Comparison of ENCODE assay signal across 1 cellular context in genomic region chr7:32490127-32490796, GRCh38.
TF ChIP-seq lines count a peak whose summit lies in the region.

Gene LSM5 (minus strand): TSS chr7:32490380. CDS start chr7:32490365, 15 bp downstream.

TF ChIP-seq in HepG2, 621 proteins besides CTCF, POLR2A, EP300 and RAD21 (continued from another document and continues in another):
- TF ChIP-seq ZNF850 (CRISPR knock-in tag; conservative IDR thresholded peaks at IDR 0.05) (peak; percentile 91; the same call in 1 of the 2 replicates), ZNF33A (CRISPR knock-in tag; IDR thresholded peaks at IDR 0.05; ENCODE audit: borderline replicate concordance) (no peak), HMG20A (CRISPR knock-in tag; IDR thresholded peaks at IDR 0.05; ENCODE audit: borderline replicate concordance) (no peak), RFX5 (IDR thresholded peaks at IDR 0.05; ENCODE audit: low read depth, low read length) (0 out of 2 replicates have a peak, but pooled peaks have one; percentile 14), TCF7 (IDR thresholded peaks at IDR 0.05; ENCODE audit: low read depth) (no peak), YY1 (IDR thresholded peaks at IDR 0.05; ENCODE audit: insufficient read depth, insufficient replicate concordance, low read depth, low read length) (peak; percentile 94), CBX2 (IDR thresholded peaks at IDR 0.05; ENCODE audit: low read depth, low read length) (no peak), CBX2 (CRISPR knock-in tag; IDR thresholded peaks at IDR 0.05; ENCODE audit: low read depth) (peak; percentile 60; the same call in 1 of the 2 replicates), KAT7 (CRISPR knock-in tag; IDR thresholded peaks at IDR 0.05; ENCODE audit: borderline replicate concordance) (peak; percentile 96), BHLHE40 (IDR thresholded peaks at IDR 0.05; ENCODE audit: low read length) (no peak), PAWR (CRISPR knock-in tag; IDR thresholded peaks at IDR 0.05; ENCODE audit: borderline replicate concordance) (no peak), FOSL2 (CRISPR knock-in tag; IDR thresholded peaks at IDR 0.05) (no peak; the same call in none of the 2 replicates), FOSL1 (CRISPR knock-in tag; IDR thresholded peaks at IDR 0.05; ENCODE audit: borderline replicate concordance) (no peak), E2F5 (CRISPR knock-in tag; conservative IDR thresholded peaks at IDR 0.05) (peak; percentile 98), MEF2D (CRISPR knock-in tag; IDR thresholded peaks at IDR 0.05) (peak; percentile 80; the same call in 1 of the 2 replicates), SMAD1 (CRISPR knock-in tag; IDR thresholded peaks at IDR 0.05; ENCODE audit: borderline replicate concordance, low read depth) (no peak), ZSCAN22 (CRISPR knock-in tag; IDR thresholded peaks at IDR 0.05) (no peak), POLR2G (IDR thresholded peaks at IDR 0.05; ENCODE audit: low read depth, low read length) (peak; percentile 90), TEAD3 (CRISPR knock-in tag; optimal IDR thresholded peaks at IDR 0.05; ENCODE audit: borderline replicate concordance) (peak; percentile 79), ESRRA (CRISPR knock-in tag; IDR thresholded peaks at IDR 0.05; ENCODE audit: low read depth) (peak; percentile 77; the same call in 1 of the 2 replicates), ZNF382 (CRISPR knock-in tag; IDR thresholded peaks at IDR 0.05; ENCODE audit: borderline replicate concordance) (no peak), KLF16 (CRISPR knock-in tag; IDR thresholded peaks at IDR 0.05) (peak; percentile 27 to 95; a peak in 3 of 4 replicates), USF2 (IDR thresholded peaks at IDR 0.05; ENCODE audit: low read depth, low read length) (no peak), USF2 (CRISPR knock-in tag; IDR thresholded peaks at IDR 0.05; ENCODE audit: borderline replicate concordance) (0 out of 2 replicates have a peak, but pooled peaks have one; percentile 29), SMARCC2 (IDR thresholded peaks at IDR 0.05) (no peak), RARA (CRISPR knock-in tag; IDR thresholded peaks at IDR 0.05) (peak; percentile 55), DRAP1 (CRISPR knock-in tag; IDR thresholded peaks at IDR 0.05) (peak; percentile 87), PRDM10 (CRISPR knock-in tag; IDR thresholded peaks at IDR 0.05; ENCODE audit: low read depth) (peak; percentile 79), ZNF577 (CRISPR knock-in tag; IDR thresholded peaks at IDR 0.05; ENCODE audit: borderline replicate concordance, low read depth) (no peak), BCLAF1 (IDR thresholded peaks at IDR 0.05) (no peak), NAIF1 (CRISPR knock-in tag; IDR thresholded peaks at IDR 0.05; ENCODE audit: borderline replicate concordance) (peak; percentile 68; the same call in 1 of the 2 replicates), SRSF9 (IDR thresholded peaks at IDR 0.05; ENCODE audit: borderline replicate concordance, insufficient read depth, low read depth, low read length, poor library complexity, severe bottlenecking) (no peak), CHD2 (IDR thresholded peaks at IDR 0.05; ENCODE audit: low read depth, low read length) (no peak), ZNF576 (CRISPR knock-in tag; IDR thresholded peaks at IDR 0.05) (0 out of 2 replicates have a peak, but pooled peaks have one; percentile 32), MYC (CRISPR knock-in tag; IDR thresholded peaks at IDR 0.05; ENCODE audit: borderline replicate concordance) (peak; percentile 97), CCAR2 (optimal IDR thresholded peaks at IDR 0.05; ENCODE audit: low read depth, low read length) (no peak), SIX1 (CRISPR knock-in tag; IDR thresholded peaks at IDR 0.05; ENCODE audit: borderline replicate concordance) (peak; percentile 55; the same call in 1 of the 2 replicates), E2F1 (CRISPR knock-in tag; IDR thresholded peaks at IDR 0.05) (peak; percentile 68; the same call in 1 of the 2 replicates), GABPA (IDR thresholded peaks at IDR 0.05; ENCODE audit: low read depth, low read length) (peak; percentile 99), GABPA (CRISPR knock-in tag; IDR thresholded peaks at IDR 0.05; ENCODE audit: low read depth) (peak; percentile 98), ZSCAN12 (CRISPR knock-in tag; IDR thresholded peaks at IDR 0.05) (0 out of 2 replicates have a peak, but pooled peaks have one; percentile 72), ZNF558 (CRISPR knock-in tag; IDR thresholded peaks at IDR 0.05; ENCODE audit: borderline replicate concordance) (peak; percentile 61; the same call in 1 of the 2 replicates), ZNF616 (CRISPR knock-in tag; IDR thresholded peaks at IDR 0.05; ENCODE audit: low read depth) (0 out of 2 replicates have a peak, but pooled peaks have one; percentile 37), ZFP82 (CRISPR knock-in tag; IDR thresholded peaks at IDR 0.05; ENCODE audit: borderline replicate concordance) (no peak; the same call in 1 of the 2 replicates), FOXA1 (IDR thresholded peaks at IDR 0.05) (no peak), FOXA1 (CRISPR knock-in tag; IDR thresholded peaks at IDR 0.05) (peak; percentile 36), ZNF362 (CRISPR knock-in tag; IDR thresholded peaks at IDR 0.05; ENCODE audit: borderline replicate concordance) (peak; percentile 60; the same call in 1 of the 2 replicates), PAXIP1 (CRISPR knock-in tag; conservative IDR thresholded peaks at IDR 0.05) (peak; percentile 68)
